Comparison of ENCODE assay signal across 8 cellular contexts in genomic region chr22:26483439-26484359, GRCh38. TPM values are rescaled to one million over a fixed set of nuclear protein-coding genes. Genes with fewer than 3 reads are reported as not detected.
DNase-seq lines count a peak whose midpoint lies in the region; ATAC-seq and TF ChIP-seq lines count a peak whose summit lies in the region.

Gene HPS4, minus strand, starts transcription at chr22:26483783. Its CDS starts 2,021 bp downstream, at chr22:26481762.
A gene with protein sequence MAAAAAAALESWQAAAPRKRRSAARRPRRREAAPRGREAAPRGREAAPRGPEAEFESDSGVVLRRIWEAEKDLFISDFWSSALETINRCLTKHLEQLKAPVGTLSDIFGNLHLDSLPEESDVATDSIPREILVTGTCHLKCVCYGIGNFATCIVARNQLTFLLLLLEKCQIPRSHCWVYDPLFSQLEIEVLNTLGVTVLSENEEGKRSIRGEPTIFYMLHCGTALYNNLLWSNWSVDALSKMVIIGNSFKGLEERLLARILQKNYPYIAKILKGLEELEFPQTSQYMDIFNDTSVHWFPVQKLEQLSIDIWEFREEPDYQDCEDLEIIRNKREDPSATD (plus strand): TSS chr22:26483877. CDS start chr22:26483891, 14 bp downstream.

- H3K4me1 ChIP-seq in ascending aorta, result peaks cover 6 to 16% of the 10 kb centered on the region in 2 donors
- H3K4me1 ChIP-seq in aorta (ENCODE audit: control insufficient read depth in 1 of 2, insufficient read depth in 2 of 2, low read length in 2 of 2), result peaks cover 2 to 7% of the 10 kb centered on the region in 2 donors

- 1% methylated on average over 75 to 85 of the region's 85 CpGs for WGBS in aorta, 2 donors

- peak; percentile 64 for ATAC-seq in HG02884 (IDR thresholded peaks at IDR 0.05; ENCODE audit: unreplicated experiment)
- ATAC-seq in aorta (ENCODE audit: low FRiP score), result peak; percentile 97

- peak within 1 kb of the TSS; percentile 90 to 99 for H3K4me3 ChIP-seq in ascending aorta
- peak within 1 kb of the TSS; percentile 69 to 78 for H3K4me3 ChIP-seq in aorta (ENCODE audit: low read length in 2 of 2)

- peaks cover 7 to 17% of the 10 kb centered on the region in 2 donors for H3K36me3 ChIP-seq in ascending aorta
- peaks cover 0 to 2% of the 10 kb centered on the region in 2 donors for H3K36me3 ChIP-seq in aorta (ENCODE audit: control insufficient read depth in 1 of 2, insufficient read depth in 2 of 2, low read length in 1 of 2)

- in situ Hi-C loops in GM13977 (cut with MboI; ENCODE audit: low pct_unique_long_range_greater_than_20kb, low sequenced_read_pairs, unreplicated experiment), result no loop called here

- H3K27ac ChIP-seq in ascending aorta, result peak within 1 kb of the TSS; percentile 95 to 96
- H3K27ac ChIP-seq in aorta (ENCODE audit: low read depth in 1 of 2, low read length in 2 of 2), result peak within 1 kb of the TSS in 1 of 2 donors; percentile 66

- DNase-seq in GM13977 (ENCODE audit: low spot score), result peak; percentile 91
- DNase-seq in NCI-H1694 (lab: John Stamatoyannopoulos, UW), result peak; percentile 74
- DNase-seq in ascending aorta (ENCODE audit: low spot score in 2 of 2), result peak; percentile 45 to 94
- peak; percentile 91 for DNase-seq in hepatic stellate cell (ENCODE audit: low spot score)
- peak; percentile 60 for DNase-seq in renal cortical epithelial cell (ENCODE audit: low read depth)
- peak; percentile 92 to 97 for DNase-seq in aorta

- no peaks in the 10 kb centered on the region for H3K27me3 ChIP-seq in ascending aorta
- no peaks in the 10 kb centered on the region for H3K27me3 ChIP-seq in aorta (ENCODE audit: control insufficient read depth in 1 of 2, insufficient read depth in 2 of 2, low read length in 1 of 2)

- intact Hi-C loops in T-helper 2 cell treated with Interferon-gamma antibody and Interleukin-4, amounts not matched to agents 100 ng/mL and 5 ng/mL, for 36 hours (cut with micrococcal nuclease), result loop anchor here (1.0 to 5.0 kb wide), 3 partner anchors 29 to 189 kb away; partner anchors contain the start of genes MIAT and TFIP11
- intact Hi-C loops in ascending aorta (cut with DNase I) (loop anchor here (1.0 kb wide), 2 partner anchors 29 to 107 kb away; partner anchors contain the start of genes TFIP11 and TPST2), aorta (cut with DNase I) (no loop called here)

- TF ChIP-seq CTCF in GM13977 (IDR thresholded peaks at IDR 0.05; ENCODE audit: extremely low read depth, insufficient read depth, missing control alignments) (no peak), ascending aorta (IDR thresholded peaks at IDR 0.05) (no peak)

- H3K9me3 ChIP-seq in ascending aorta (no peaks in the 10 kb centered on the region), aorta (ENCODE audit: control insufficient read depth, low read length) (no peaks in the 10 kb centered on the region)

RNA-seq across cellular contexts. Expression of gene HPS4, which starts in this region (rescaled TPM):
- total RNA-seq in T-helper 2 cell treated with Interferon-gamma antibody and Interleukin-4, amounts not matched to agents 100 ng/mL and 5 ng/mL, for 36 hours, result 29.9 and 34.6 TPM in 2 replicates
- total RNA-seq in ascending aorta, result 39.3 TPM
- 22.1 and 34.7 TPM in 2 replicates for total RNA-seq in renal cortical epithelial cell
- 10 to 100 TPM; 20.5 to 35.6 TPM for total RNA-seq in aorta
- 10 to 100 TPM; 14.7 to 18.0 TPM for polyA plus RNA-seq in aorta

RNA-seq across cellular contexts. Expression of the second gene that starts in this region (rescaled TPM):
- total RNA-seq in T-helper 2 cell treated with Interferon-gamma antibody and Interleukin-4, amounts not matched to agents 100 ng/mL and 5 ng/mL, for 36 hours, result 21.8 and 23.4 TPM in 2 replicates
- total RNA-seq in ascending aorta (85.6 TPM), renal cortical epithelial cell (13.9 and 35.1 TPM in 2 replicates), aorta (10 to 100 TPM; 13.0 to 18.4 TPM)
- 1 to 10 TPM; 3.6 to 6.4 TPM for polyA plus RNA-seq in aorta

Comparison
In these comparisons a context has a peak if more than half of its experiments do, and no peak if none do; other contexts are left out.
1. intact Hi-C loops: an anchor here in T-helper 2 cell treated with Interferon-gamma antibody and Interleukin-4, amounts not matched to agents 100 ng/mL and 5 ng/mL, for 36 hours (1.0 to 5.0 kb wide) and ascending aorta (1.0 kb wide); none called in aorta.